In the genomic region with DNA sequence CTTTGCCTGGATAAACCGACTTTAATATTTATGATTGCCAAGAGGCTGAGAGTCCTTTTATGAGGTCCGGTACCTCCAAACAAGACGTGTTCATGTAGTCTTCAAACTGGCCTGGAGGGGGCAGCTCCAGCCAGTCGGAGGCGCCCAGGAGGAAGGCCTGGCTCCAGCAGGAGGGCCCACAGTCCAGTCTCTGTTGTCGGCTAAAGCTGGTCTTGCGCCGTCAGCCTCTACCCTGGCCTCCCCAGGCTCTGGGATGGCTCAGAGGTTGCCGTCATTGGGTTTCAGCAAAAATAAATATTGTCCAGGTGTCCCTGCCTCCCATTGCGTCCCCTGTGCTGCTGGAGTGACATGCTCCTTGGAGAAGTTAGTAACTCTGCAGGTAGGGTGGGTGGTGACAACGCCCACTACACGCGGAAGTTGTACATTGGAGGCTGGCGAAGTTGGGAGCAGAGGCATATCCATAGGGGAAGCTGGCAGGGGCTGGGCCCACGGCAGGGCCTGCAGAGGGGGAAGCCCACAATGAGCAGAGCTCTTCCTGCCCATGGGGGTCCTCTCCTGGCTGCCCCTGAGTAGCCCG, we compare ENCODE assay signal across 8 cellular contexts. TPM values are rescaled to one million over a fixed set of nuclear protein-coding genes. Genes with fewer than 3 reads are reported as not detected.
DNase-seq lines count a peak whose midpoint lies in the region; ATAC-seq and TF ChIP-seq lines count a peak whose summit lies in the region.

No MANE protein-coding gene starts in this region.

- H3K4me1 Mint-ChIP-seq in activated T-helper 17 cell treated with anti-CD3 and anti-CD28 coated beads, Interleukin-2, amount 50 U/mL, for 72 hours: peaks cover 16% of the 10 kb centered on the region
- peaks cover 6 to 26% (median 24%) of the 10 kb centered on the region in 4 donors for H3K4me1 Mint-ChIP-seq in naive thymus-derived CD8-positive, alpha-beta T cell

- no peaks in the 10 kb centered on the region for H3K36me3 Mint-ChIP-seq in activated T-helper 17 cell treated with anti-CD3 and anti-CD28 coated beads, Interleukin-2, amount 50 U/mL, for 72 hours (ENCODE audit: low read depth)
- no peaks in the 10 kb centered on the region for H3K36me3 Mint-ChIP-seq in naive thymus-derived CD8-positive, alpha-beta T cell

- TF ChIP-seq CTCF in fibroblast of the aortic adventitia (IDR thresholded peaks at IDR 0.05; ENCODE audit: insufficient read depth, low read length) (peak; percentile 76), uterus (IDR thresholded peaks at IDR 0.05) (peak; percentile 59 to 77 (median 73))

- no peak for TF ChIP-seq POLR2A in uterus (IDR thresholded peaks at IDR 0.05)

- H3K27me3 ChIP-seq in uterus: no peaks in the 10 kb centered on the region

- H3K36me3 ChIP-seq in uterus: no peaks in the 10 kb centered on the region

- H3K9me3 Mint-ChIP-seq in activated T-helper 17 cell treated with anti-CD3 and anti-CD28 coated beads, Interleukin-2, amount 50 U/mL, for 72 hours: no peaks in the 10 kb centered on the region
- H3K9me3 Mint-ChIP-seq in naive thymus-derived CD8-positive, alpha-beta T cell: no peaks in the 10 kb centered on the region

- H3K4me3 ChIP-seq in fibroblast of the aortic adventitia (ENCODE audit: low read depth, low read length): peak overlapping the region; percentile 62
- peak overlapping the region; percentile 44 to 80 for H3K4me3 ChIP-seq in uterus

- H3K9me3 ChIP-seq in uterus: no peaks in the 10 kb centered on the region

- peak overlapping the region; percentile 82 to 94 for H3K27ac ChIP-seq in uterus

- H3K27ac Mint-ChIP-seq in activated T-helper 17 cell treated with anti-CD3 and anti-CD28 coated beads, Interleukin-2, amount 50 U/mL, for 72 hours: peak overlapping the region; percentile 62
- peak overlapping the region in 9 of 10 donors; percentile 53 to 88 (median 83) for H3K27ac Mint-ChIP-seq in naive thymus-derived CD8-positive, alpha-beta T cell

- H3K27me3 Mint-ChIP-seq in activated T-helper 17 cell treated with anti-CD3 and anti-CD28 coated beads, Interleukin-2, amount 50 U/mL, for 72 hours: no peaks in the 10 kb centered on the region
- H3K27me3 Mint-ChIP-seq in naive thymus-derived CD8-positive, alpha-beta T cell: peaks cover 0 to 2% (median 0%) of the 10 kb centered on the region in 5 donors

- peaks cover 0 to 15% of the 10 kb centered on the region in 2 donors for H3K4me1 ChIP-seq in uterus

- POLR2A ChIA-PET in naive thymus-derived CD8-positive, alpha-beta T cell (lab: Charles Lee): interaction anchor here (0.9 to 2.7 kb wide), 6 partner anchors 11 to 298 kb away, joined by 3 to 14 read pairs (median 5); partner anchors contain the start of genes DGCR2 and ESS2

- ATAC-seq in HG03159 (IDR thresholded peaks at IDR 0.05; ENCODE audit: unreplicated experiment): peak; percentile 29
- ATAC-seq in activated T-helper 17 cell treated with anti-CD3 and anti-CD28 coated beads, Interleukin-2, amount 50 U/mL, for 72 hours (replicated peaks): peak; percentile 48
- peak; percentile 34 to 42 for ATAC-seq in naive thymus-derived CD8-positive, alpha-beta T cell

- DNase-seq in 8988T (peak; percentile 68), GM04504 (ENCODE audit: low read depth) (peak; percentile 58), NCI-H524 (lab: John Stamatoyannopoulos, UW) (peak; percentile 59 to 77), fibroblast of the aortic adventitia (ENCODE audit: low read depth) (peak; percentile 85), uterus (peak; percentile 77 to 78)
- DNase-seq in naive thymus-derived CD8-positive, alpha-beta T cell: peak in 6 of 10 donors; percentile 18 to 39 (median 36)

- intact Hi-C loops in uterus (cut with DNase I; ENCODE audit: low total_unique reads): no loop called here

- peak overlapping the region; percentile 77 for H3K4me3 Mint-ChIP-seq in activated T-helper 17 cell treated with anti-CD3 and anti-CD28 coated beads, Interleukin-2, amount 50 U/mL, for 72 hours
- peak overlapping the region; percentile 73 to 92 (median 86) for H3K4me3 Mint-ChIP-seq in naive thymus-derived CD8-positive, alpha-beta T cell

RNA-seq across cellular contexts. Expression of gene SLC25A1, which starts 1.0 kb away (rescaled TPM):
- 10 to 100 TPM; 33.4 to 47.9 TPM for total RNA-seq in activated T-helper 17 cell treated with anti-CD3 and anti-CD28 coated beads, Interleukin-2, amount 50 U/mL, for 72 hours
- total RNA-seq in fibroblast of the aortic adventitia (ENCODE audit: low replicate concordance): 53.2 and 53.4 TPM in 2 replicates
- 10 to 100 TPM; 32.1 to 36.3 TPM for total RNA-seq in naive thymus-derived CD8-positive, alpha-beta T cell
- 10 to 100 TPM; 34.7 to 57.5 (median 41.7) TPM for polyA plus RNA-seq in naive thymus-derived CD8-positive, alpha-beta T cell
- total RNA-seq in uterus: 10 to 100 TPM in 3 of 4 donors, 1 to 10 TPM in 1; 4.7 to 42.7 (median 27.3) TPM

RNA-seq across cellular contexts. Expression of gene GSC2, which starts 29.5 kb away (rescaled TPM):
- not detected for total RNA-seq in activated T-helper 17 cell treated with anti-CD3 and anti-CD28 coated beads, Interleukin-2, amount 50 U/mL, for 72 hours
- total RNA-seq in fibroblast of the aortic adventitia (ENCODE audit: low replicate concordance) (not detected in 2 replicates), uterus (not detected)
- total RNA-seq in naive thymus-derived CD8-positive, alpha-beta T cell: not detected
- not detected for polyA plus RNA-seq in naive thymus-derived CD8-positive, alpha-beta T cell

RNA-seq across cellular contexts. Expression of gene ESS2, which starts 35.1 kb away (rescaled TPM):
- 10 to 100 TPM; 13.8 to 20.8 TPM for total RNA-seq in activated T-helper 17 cell treated with anti-CD3 and anti-CD28 coated beads, Interleukin-2, amount 50 U/mL, for 72 hours
- total RNA-seq in fibroblast of the aortic adventitia (ENCODE audit: low replicate concordance) (13.9 and 20.1 TPM in 2 replicates), uterus (10 to 100 TPM in 3 of 4 donors, 1 to 10 TPM in 1; 7.4 to 14.6 (median 12.3) TPM)
- 10 to 100 TPM; 20.1 to 20.7 TPM for total RNA-seq in naive thymus-derived CD8-positive, alpha-beta T cell
- polyA plus RNA-seq in naive thymus-derived CD8-positive, alpha-beta T cell: 10 to 100 TPM in 1 of 3 donors, 1 to 10 TPM in 2; 4.5 to 11.2 (median 6.9) TPM

RNA-seq across cellular contexts. Expression of gene TSSK2, which starts 48.5 kb away (rescaled TPM):
- not detected for total RNA-seq in activated T-helper 17 cell treated with anti-CD3 and anti-CD28 coated beads, Interleukin-2, amount 50 U/mL, for 72 hours
- total RNA-seq in fibroblast of the aortic adventitia (ENCODE audit: low replicate concordance): not detected in 2 replicates
- total RNA-seq in naive thymus-derived CD8-positive, alpha-beta T cell: not detected
- not detected for polyA plus RNA-seq in naive thymus-derived CD8-positive, alpha-beta T cell
- under 1 TPM in 1 of 4 donors, not detected in 3; 0.30 TPM for total RNA-seq in uterus

RNA-seq across cellular contexts. Expression of gene DGCR2, which starts 57.3 kb away (rescaled TPM):
- total RNA-seq in activated T-helper 17 cell treated with anti-CD3 and anti-CD28 coated beads, Interleukin-2, amount 50 U/mL, for 72 hours: 10 to 100 TPM; 22.6 to 27.3 TPM
- 29.2 and 42.7 TPM in 2 replicates for total RNA-seq in fibroblast of the aortic adventitia (ENCODE audit: low replicate concordance)
- 10 to 100 TPM; 63.3 to 66.6 TPM for total RNA-seq in naive thymus-derived CD8-positive, alpha-beta T cell
- polyA plus RNA-seq in naive thymus-derived CD8-positive, alpha-beta T cell: 10 to 100 TPM; 29.5 to 61.8 (median 37.8) TPM
- total RNA-seq in uterus: 10 to 100 TPM; 18.2 to 88.9 (median 47.6) TPM

Comparison
In these comparisons a context has a peak if more than half of its experiments do, and no peak if none do; other contexts are left out.
1. Peak in every context shown above with its lines: DNase-seq, ATAC-seq, H3K4me3 ChIP-seq and H3K27ac ChIP-seq.